ENCODE assay signal across 18 cellular contexts in genomic region chr7:107119376-107120100, GRCh38. TPM values are rescaled to one million over a fixed set of nuclear protein-coding genes. Genes with fewer than 3 reads are reported as not detected.
DNase-seq lines count a peak whose midpoint lies in the region; TF ChIP-seq lines count a peak whose summit lies in the region.
"Had no signal": no experiment of that assay in that cellular context is flagged by ENCODE, and none has a peak within 500 bp of the region (broad histone marks: within the 10 kb centered on the region; RNA-seq: fewer than 3 reads in every experiment).

No MANE protein-coding gene starts in this region.

- no peak overlapping the region for H3K27ac Mint-ChIP-seq in CD4-positive, alpha-beta memory T cell
- H3K27ac Mint-ChIP-seq: CD8-positive, alpha-beta T cell; HFFc6 had no signal

- no peak for DNase-seq in cardiac muscle cell (ENCODE audit: low read depth in 1 of 2, low spot score in 1 of 2)
- DNase-seq in left ventricle myocardium inferior = no peak
- peak; percentile 73 for DNase-seq in NCI-H446 treated with DMSO at 0.1 percent for 48 hours (lab: John Stamatoyannopoulos, UW)
- peak; percentile 66 for DNase-seq in glomerular visceral epithelial cell (ENCODE audit: extremely low spot score)
- peak; percentile 25 for DNase-seq in retinal pigment epithelial cell (ENCODE audit: low read depth)
- DNase-seq in spleen = no peak
- DNase-seq in GM19238 (ENCODE audit: insufficient read length, low spot score) = no peak
- no peak for DNase-seq in CD4-positive, alpha-beta memory T cell
- DNase-seq: CD8-positive, alpha-beta T cell; EL; HFFc6; KBM-7; MG63; NCI-H2029 treated with DMSO at 0.1 percent for 48 hours; NCI-H345; PC-3; SHP77 had no signal

- H3K4me3 ChIP-seq in cardiac muscle cell (no peak overlapping the region), left ventricle myocardium inferior (no peak overlapping the region), retinal pigment epithelial cell (ENCODE audit: low read length) (no peak overlapping the region), spleen (no peak overlapping the region)
- H3K4me3 ChIP-seq in CD4-positive, alpha-beta memory T cell (ENCODE audit: low read length in 2 of 2) = no peak overlapping the region
- H3K4me3 ChIP-seq: MG63 had no signal

- peaks cover 0 to 5% (median 1%) of the 10 kb centered on the region in 4 donors for H3K4me1 Mint-ChIP-seq in CD4-positive, alpha-beta memory T cell

- H3K9me3 Mint-ChIP-seq in CD4-positive, alpha-beta memory T cell = no peaks in the 10 kb centered on the region
- H3K9me3 Mint-ChIP-seq: CD8-positive, alpha-beta T cell; HFFc6 had no signal

- H3K27me3 ChIP-seq in cardiac muscle cell = no peaks in the 10 kb centered on the region
- no peaks in the 10 kb centered on the region for H3K27me3 ChIP-seq in left ventricle myocardium inferior (ENCODE audit: low read depth)
- no peaks in the 10 kb centered on the region for H3K27me3 ChIP-seq in spleen (replicated peaks in 1 of 7)
- H3K27me3 ChIP-seq in CD4-positive, alpha-beta memory T cell (ENCODE audit: insufficient read depth, low read length) = no peaks in the 10 kb centered on the region
- H3K27me3 ChIP-seq: MG63 had no signal

- 88 to 92% (median 91%) methylated on average over 6 of the region's 6 CpGs for WGBS in spleen, 5 donors

- H3K9me3 ChIP-seq in cardiac muscle cell (ENCODE audit: low read depth) = no peaks in the 10 kb centered on the region
- no peaks in the 10 kb centered on the region for H3K9me3 ChIP-seq in left ventricle myocardium inferior (replicated peaks)
- H3K9me3 ChIP-seq in spleen = no peaks in the 10 kb centered on the region
- H3K9me3 ChIP-seq in CD4-positive, alpha-beta memory T cell (ENCODE audit: control insufficient read depth in 1 of 2, low read length in 2 of 2) = no peaks in the 10 kb centered on the region
- H3K9me3 ChIP-seq: MG63 had no signal

- TF ChIP-seq CTCF in cardiac muscle cell (IDR thresholded peaks at IDR 0.05; ENCODE audit: low read depth, low read length) = no peak
- no peak for TF ChIP-seq CTCF in left ventricle myocardium inferior (IDR thresholded peaks at IDR 0.05; ENCODE audit: borderline replicate concordance)
- TF ChIP-seq CTCF in retinal pigment epithelial cell (conservative IDR thresholded peaks at IDR 0.05; ENCODE audit: low read depth, low read length) = no peak
- no peak for TF ChIP-seq CTCF in spleen (IDR thresholded peaks at IDR 0.05 in 8 of 11, conservative IDR thresholded peaks at IDR 0.05 in 3 of 11)

- no peak for TF ChIP-seq POLR2A in spleen (IDR thresholded peaks at IDR 0.05)

- no peak overlapping the region for H3K4me3 Mint-ChIP-seq in CD4-positive, alpha-beta memory T cell
- H3K4me3 Mint-ChIP-seq: CD8-positive, alpha-beta T cell had no signal

- H3K27me3 Mint-ChIP-seq in CD4-positive, alpha-beta memory T cell = peaks cover 4% of the 10 kb centered on the region in 2 donors

- H3K27ac ChIP-seq in cardiac muscle cell = peak overlapping the region; percentile 86
- no peak overlapping the region for H3K27ac ChIP-seq in left ventricle myocardium inferior (replicated peaks)
- no peak overlapping the region for H3K27ac ChIP-seq in spleen
- no peak overlapping the region for H3K27ac ChIP-seq in CD4-positive, alpha-beta memory T cell (ENCODE audit: low read depth, low read length)
- H3K27ac ChIP-seq: HL-60 had no signal

- H3K36me3 Mint-ChIP-seq in CD4-positive, alpha-beta memory T cell = no peaks in the 10 kb centered on the region
- H3K36me3 Mint-ChIP-seq: CD8-positive, alpha-beta T cell had no signal

- POLR2A ChIA-PET in CD4-positive, alpha-beta memory T cell (lab: Charles Lee; ENCODE audit: partially characterized antibody) = no interaction called here

- H3K36me3 ChIP-seq in cardiac muscle cell = no peaks in the 10 kb centered on the region
- H3K36me3 ChIP-seq in left ventricle myocardium inferior = no peaks in the 10 kb centered on the region
- H3K36me3 ChIP-seq in spleen = no peaks in the 10 kb centered on the region
- H3K36me3 ChIP-seq in CD4-positive, alpha-beta memory T cell (ENCODE audit: insufficient read depth, low read length) = no peaks in the 10 kb centered on the region
- H3K36me3 ChIP-seq: MG63 had no signal

- peaks cover 29% of the 10 kb centered on the region for H3K4me1 ChIP-seq in cardiac muscle cell (ENCODE audit: low read depth)
- H3K4me1 ChIP-seq in left ventricle myocardium inferior = peaks cover 35% of the 10 kb centered on the region
- peaks cover 0 to 14% (median 2%) of the 10 kb centered on the region in 6 donors for H3K4me1 ChIP-seq in spleen
- no peaks in the 10 kb centered on the region for H3K4me1 ChIP-seq in CD4-positive, alpha-beta memory T cell (ENCODE audit: insufficient read depth, low read length)

- intact Hi-C loops in left ventricle myocardium inferior (cut with micrococcal nuclease) = no loop called here
- intact Hi-C loops in spleen (cut with DNase I; ENCODE audit: low total_unique reads) = no loop called here
- intact Hi-C loops in CD4-positive, alpha-beta memory T cell (cut with micrococcal nuclease) = no loop called here

- CTCF ChIA-PET in CD4-positive, alpha-beta memory T cell (lab: Charles Lee; ENCODE audit: partially characterized antibody) = no interaction called here

RNA-seq across cellular contexts. Expression of gene HBP1, which starts 49.3 kb away (rescaled TPM):
- 55.1 and 56.0 TPM in 2 replicates for total RNA-seq in cardiac muscle cell
- 66.0 and 81.7 TPM in 2 replicates for polyA plus RNA-seq in cardiac muscle cell
- 56.9 TPM for total RNA-seq in left ventricle myocardium inferior
- total RNA-seq in spleen = 100 to 1,000 TPM in 3 of 7 donors, 10 to 100 TPM in 4; 71.4 to 141 (median 84.5) TPM
- 10 to 100 TPM; 23.9 to 34.8 (median 32.1) TPM for polyA plus RNA-seq in spleen
- 100 to 1,000 TPM; 111 to 116 TPM for total RNA-seq in CD4-positive, alpha-beta memory T cell
- polyA plus RNA-seq in CD4-positive, alpha-beta memory T cell = 10 to 100 TPM; 71.6 to 98.2 TPM

Comparison
In these comparisons a context has a peak if more than half of its experiments do, and no peak if none do; other contexts are left out.
1. DNase-seq: peak in NCI-H446 treated with DMSO at 0.1 percent for 48 hours (single experiment), glomerular visceral epithelial cell (single experiment) and retinal pigment epithelial cell (single experiment); none in cardiac muscle cell (0 of 2), left ventricle myocardium inferior (single experiment), spleen (single experiment), GM19238 (single experiment) and CD4-positive, alpha-beta memory T cell (0 of 5).